Comparison of ENCODE assay signal across 41 cellular contexts in the genomic region with DNA sequence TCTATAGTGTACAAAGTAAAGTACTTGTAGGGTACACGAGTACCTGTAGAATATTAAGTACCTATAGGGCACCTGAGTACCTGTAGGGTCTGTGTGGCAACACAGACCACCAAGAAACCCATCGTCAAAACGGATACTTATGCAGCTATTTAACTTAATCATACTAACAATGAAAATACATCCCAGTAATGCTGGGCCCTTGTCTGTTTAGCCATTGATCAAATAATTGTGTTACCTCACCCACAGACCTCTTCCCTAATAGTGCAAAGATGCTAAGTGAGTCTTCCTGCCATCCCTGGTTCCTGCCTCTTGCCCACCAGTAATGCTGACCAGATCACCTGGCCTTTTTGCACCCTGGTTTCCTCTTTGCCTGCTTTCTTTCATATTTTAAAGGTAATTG. TPM values are rescaled to one million over a fixed set of nuclear protein-coding genes. Genes with fewer than 3 reads are reported as not detected.
"Had no signal": no experiment of that assay in that cellular context is flagged by ENCODE, and none has a peak within 500 bp of the region (broad histone marks: within the 10 kb centered on the region; RNA-seq: fewer than 3 reads in every experiment).

No MANE protein-coding gene starts in this region.

- H3K4me1 ChIP-seq: ascending aorta, body of pancreas, breast epithelium had no signal

- H3K4me3 Mint-ChIP-seq: activated naive CD4-positive, alpha-beta T cell treated with anti-CD3 and anti-CD28 coated beads for 36 hours; activated naive CD4-positive, alpha-beta T cell treated with anti-CD3 and anti-CD28 coated beads, Interleukin-2, amount 10 ng/mL, durations not matched to agents 7 days and 5 days; activated naive CD4-positive, alpha-beta T cell treated with anti-CD3 and anti-CD28 coated beads, Interleukin-2, amount 50 U/mL, for 24 hours; activated naive CD8-positive, alpha-beta T cell; activated naive CD8-positive, alpha-beta T cell treated with anti-CD3 and anti-CD28 coated beads for 36 hours; activated naive CD8-positive, alpha-beta T cell treated with anti-CD3 and anti-CD28 coated beads, Interleukin-2, amount 10 ng/mL, durations not matched to agents 7 days and 5 days; activated naive CD8-positive, alpha-beta T cell treated with anti-CD3 and anti-CD28 coated beads, Interleukin-2, amount 50 U/mL, for 24 hours; activated T-cell treated with anti-CD3 and anti-CD28 coated beads, Interleukin-2, amount 50 U/mL, for 24 hours; activated T-cell treated with anti-CD3 and anti-CD28 coated beads, Interleukin-2, amount 50 U/mL, for 4 hours; activated T-cell treated with anti-CD3 and anti-CD28 coated beads, Interleukin-2, amount 50 U/mL, for 72 hours; activated T-helper 1 cell treated with anti-CD3 and anti-CD28 coated beads, Interleukin-12 subunit alpha, Interleukin-12 subunit beta, Interleukin-2, Interleukin-4 antibody, amounts not matched to agents 30 ng/mL and 10 ng/mL and 1 ng/mL, durations not matched to agents 14 hours and 24 hours and 36 hours; activated T-helper 17 cell treated with anti-CD3 and anti-CD28 coated beads, Interleukin-2, amount 50 U/mL, for 72 hours; brain; central memory CD8-positive, alpha-beta T cell had no signal

- H3K4me3 ChIP-seq: adrenal gland, ascending aorta, body of pancreas, breast epithelium, cardiac muscle cell had no signal

- DNase-seq: activated effector memory CD4-positive, alpha-beta T cell treated with anti-CD3 and anti-CD28 coated beads, Interleukin-2, amount 50 U/mL, for 16 hours; activated effector memory CD4-positive, alpha-beta T cell treated with Interleukin-2 at 50 U/mL for 16 hours; activated gamma-delta T cell; activated gamma-delta T cell treated with Interleukin-2 at 50 U/mL for 16 hours; activated naive CD4-positive, alpha-beta T cell; activated naive CD4-positive, alpha-beta T cell treated with anti-CD3 and anti-CD28 coated beads for 36 hours; activated naive CD4-positive, alpha-beta T cell treated with anti-CD3 and anti-CD28 coated beads, Interleukin-2, amount 10 ng/mL, durations not matched to agents 7 days and 5 days; activated naive CD4-positive, alpha-beta T cell treated with anti-CD3 and anti-CD28 coated beads, Interleukin-2, amount 50 U/mL, for 16 hours; activated naive CD4-positive, alpha-beta T cell treated with Interleukin-2 at 50 U/mL for 16 hours; activated naive CD8-positive, alpha-beta T cell treated with anti-CD3 and anti-CD28 coated beads for 36 hours; activated naive CD8-positive, alpha-beta T cell treated with anti-CD3 and anti-CD28 coated beads, Interleukin-2, amount 10 ng/mL, durations not matched to agents 7 days and 5 days; activated naive CD8-positive, alpha-beta T cell treated with anti-CD3 and anti-CD28 coated beads, Interleukin-2, amount 50 U/mL, for 24 hours; activated T-cell treated with anti-CD3 and anti-CD28 coated beads, Interleukin-2, amount 50 U/mL, for 1 hour; activated T-cell treated with anti-CD3 and anti-CD28 coated beads, Interleukin-2, amount 50 U/mL, for 24 hours; activated T-cell treated with anti-CD3 and anti-CD28 coated beads, Interleukin-2, amount 50 U/mL, for 4 hours; activated T-cell treated with anti-CD3 and anti-CD28 coated beads, Interleukin-2, amount 50 U/mL, for 48 hours; activated T-cell treated with anti-CD3 and anti-CD28 coated beads, Interleukin-2, amount 50 U/mL, for 72 hours; adrenal gland; amniotic stem cell; amygdala; anterior cingulate cortex; aorta; body of pancreas; brain microvascular endothelial cell; caudate nucleus; central memory CD4-positive, alpha-beta T cell; cerebellar nuclear complex had no signal

- H3K27ac Mint-ChIP-seq: activated naive CD4-positive, alpha-beta T cell treated with anti-CD3 and anti-CD28 coated beads for 36 hours; activated naive CD4-positive, alpha-beta T cell treated with anti-CD3 and anti-CD28 coated beads, Interleukin-2, amount 10 ng/mL, durations not matched to agents 7 days and 5 days; activated naive CD4-positive, alpha-beta T cell treated with anti-CD3 and anti-CD28 coated beads, Interleukin-2, amount 50 U/mL, for 24 hours; activated naive CD4-positive, alpha-beta T cell treated with anti-CD3 and anti-CD28 coated beads, Interleukin-2, amount 50 U/mL, for 72 hours; activated naive CD8-positive, alpha-beta T cell; activated naive CD8-positive, alpha-beta T cell treated with anti-CD3 and anti-CD28 coated beads for 36 hours; activated naive CD8-positive, alpha-beta T cell treated with anti-CD3 and anti-CD28 coated beads, Interleukin-2, amount 10 ng/mL, durations not matched to agents 7 days and 5 days; activated naive CD8-positive, alpha-beta T cell treated with anti-CD3 and anti-CD28 coated beads, Interleukin-2, amount 50 U/mL, for 24 hours; activated T-cell treated with anti-CD3 and anti-CD28 coated beads, Interleukin-2, amount 50 U/mL, for 24 hours; activated T-cell treated with anti-CD3 and anti-CD28 coated beads, Interleukin-2, amount 50 U/mL, for 72 hours; activated T-helper 1 cell treated with anti-CD3 and anti-CD28 coated beads, Interleukin-12 subunit alpha, Interleukin-12 subunit beta, Interleukin-2, Interleukin-4 antibody, amounts not matched to agents 30 ng/mL and 10 ng/mL and 1 ng/mL, durations not matched to agents 14 hours and 24 hours and 36 hours; activated T-helper 17 cell treated with anti-CD3 and anti-CD28 coated beads, Interleukin-2, amount 50 U/mL, for 72 hours; activated T-helper 2 cell treated with anti-CD3 and anti-CD28 coated beads, Interferon-gamma antibody, Interleukin-2, Interleukin-4, amounts not matched to agents 10 μg/mL and 5 μg/mL and 100 μg/mL, durations not matched to agents 14 hours and 24 hours and 36 hours; brain had no signal

- FAIRE-seq: astrocyte, bronchial epithelial cell had no signal

- H3K9me3 Mint-ChIP-seq: activated naive CD4-positive, alpha-beta T cell treated with anti-CD3 and anti-CD28 coated beads for 36 hours; activated naive CD4-positive, alpha-beta T cell treated with anti-CD3 and anti-CD28 coated beads, Interleukin-2, amount 10 ng/mL, durations not matched to agents 7 days and 5 days; activated naive CD4-positive, alpha-beta T cell treated with anti-CD3 and anti-CD28 coated beads, Interleukin-2, amount 50 U/mL, for 24 hours; activated naive CD4-positive, alpha-beta T cell treated with anti-CD3 and anti-CD28 coated beads, Interleukin-2, amount 50 U/mL, for 72 hours; activated naive CD8-positive, alpha-beta T cell treated with anti-CD3 and anti-CD28 coated beads for 36 hours; activated naive CD8-positive, alpha-beta T cell treated with anti-CD3 and anti-CD28 coated beads, Interleukin-2, amount 10 ng/mL, durations not matched to agents 7 days and 5 days; activated naive CD8-positive, alpha-beta T cell treated with anti-CD3 and anti-CD28 coated beads, Interleukin-2, amount 50 U/mL, for 24 hours; activated T-cell treated with anti-CD3 and anti-CD28 coated beads, Interleukin-2, amount 50 U/mL, for 24 hours; activated T-cell treated with anti-CD3 and anti-CD28 coated beads, Interleukin-2, amount 50 U/mL, for 4 hours; activated T-cell treated with anti-CD3 and anti-CD28 coated beads, Interleukin-2, amount 50 U/mL, for 72 hours; activated T-helper 1 cell treated with anti-CD3 and anti-CD28 coated beads, Interleukin-12 subunit alpha, Interleukin-12 subunit beta, Interleukin-2, Interleukin-4 antibody, amounts not matched to agents 30 ng/mL and 10 ng/mL and 1 ng/mL, durations not matched to agents 14 hours and 24 hours and 36 hours; activated T-helper 17 cell treated with anti-CD3 and anti-CD28 coated beads, Interleukin-2, amount 50 U/mL, for 72 hours; activated T-helper 2 cell treated with anti-CD3 and anti-CD28 coated beads, Interferon-gamma antibody, Interleukin-2, Interleukin-4, amounts not matched to agents 10 μg/mL and 5 μg/mL and 100 μg/mL, durations not matched to agents 14 hours and 24 hours and 36 hours; brain; central memory CD8-positive, alpha-beta T cell had no signal

- H3K27me3 Mint-ChIP-seq: activated naive CD4-positive, alpha-beta T cell treated with anti-CD3 and anti-CD28 coated beads, Interleukin-2, amount 10 ng/mL, durations not matched to agents 7 days and 5 days; activated naive CD4-positive, alpha-beta T cell treated with anti-CD3 and anti-CD28 coated beads, Interleukin-2, amount 50 U/mL, for 24 hours; activated naive CD8-positive, alpha-beta T cell; activated naive CD8-positive, alpha-beta T cell treated with anti-CD3 and anti-CD28 coated beads for 36 hours; activated naive CD8-positive, alpha-beta T cell treated with anti-CD3 and anti-CD28 coated beads, Interleukin-2, amount 10 ng/mL, durations not matched to agents 7 days and 5 days; activated naive CD8-positive, alpha-beta T cell treated with anti-CD3 and anti-CD28 coated beads, Interleukin-2, amount 50 U/mL, for 24 hours; activated T-cell treated with anti-CD3 and anti-CD28 coated beads, Interleukin-2, amount 50 U/mL, for 24 hours; activated T-helper 17 cell treated with anti-CD3 and anti-CD28 coated beads, Interleukin-2, amount 50 U/mL, for 72 hours; brain; central memory CD8-positive, alpha-beta T cell had no signal

- H3K36me3 Mint-ChIP-seq: brain had no signal

- H3K27ac ChIP-seq: adrenal gland, ascending aorta, body of pancreas, brain microvascular endothelial cell, breast epithelium, cardiac muscle cell had no signal

- H3K27me3 ChIP-seq: adrenal gland, ascending aorta, body of pancreas, brain microvascular endothelial cell, breast epithelium, cardiac muscle cell had no signal

- H3K36me3 ChIP-seq: adrenal gland, brain microvascular endothelial cell, breast epithelium, cardiac muscle cell had no signal

- H3K9me3 ChIP-seq: adrenal gland, ascending aorta, body of pancreas, breast epithelium had no signal

- H3K4me1 Mint-ChIP-seq: brain had no signal

- ATAC-seq: activated naive CD4-positive, alpha-beta T cell treated with anti-CD3 and anti-CD28 coated beads, Interleukin-2, amount 50 U/mL, for 72 hours; activated naive CD8-positive, alpha-beta T cell treated with anti-CD3 and anti-CD28 coated beads, Interleukin-2, amount 50 U/mL, for 24 hours; activated T-cell treated with anti-CD3 and anti-CD28 coated beads, Interleukin-2, amount 50 U/mL, for 4 hours; activated T-cell treated with anti-CD3 and anti-CD28 coated beads, Interleukin-2, amount 50 U/mL, for 72 hours; activated T-helper 17 cell treated with anti-CD3 and anti-CD28 coated beads, Interleukin-2, amount 50 U/mL, for 72 hours; body of pancreas had no signal

RNA-seq across cellular contexts. Expression of gene COL10A1, which starts 7.5 kb away (rescaled TPM):
- total RNA-seq: activated naive CD4-positive, alpha-beta T cell treated with anti-CD3 and anti-CD28 coated beads for 36 hours; activated naive CD4-positive, alpha-beta T cell treated with anti-CD3 and anti-CD28 coated beads, Interleukin-2, amount 50 U/mL, for 72 hours; activated naive CD8-positive, alpha-beta T cell treated with anti-CD3 and anti-CD28 coated beads for 36 hours; activated naive CD8-positive, alpha-beta T cell treated with anti-CD3 and anti-CD28 coated beads, Interleukin-2, amount 10 ng/mL, durations not matched to agents 7 days and 5 days; activated T-cell treated with anti-CD3 and anti-CD28 coated beads, Interleukin-2, amount 50 U/mL, for 4 hours; activated T-cell treated with anti-CD3 and anti-CD28 coated beads, Interleukin-2, amount 50 U/mL, for 72 hours; activated T-helper 1 cell treated with anti-CD3 and anti-CD28 coated beads, Interleukin-12 subunit alpha, Interleukin-12 subunit beta, Interleukin-2, Interleukin-4 antibody, amounts not matched to agents 30 ng/mL and 10 ng/mL and 1 ng/mL, durations not matched to agents 14 hours and 24 hours and 36 hours; activated T-helper 17 cell treated with anti-CD3 and anti-CD28 coated beads, Interleukin-2, amount 50 U/mL, for 72 hours; activated T-helper 2 cell treated with anti-CD3 and anti-CD28 coated beads, Interferon-gamma antibody, Interleukin-2, Interleukin-4, amounts not matched to agents 10 μg/mL and 5 μg/mL and 100 μg/mL, durations not matched to agents 14 hours and 24 hours and 36 hours; ascending aorta; astrocyte; bronchial epithelial cell; cardiac muscle cell had no signal
- polyA plus RNA-seq: adipose tissue, aorta had no signal
